ENCODE assay signal across 26 cellular contexts in the genomic region with DNA sequence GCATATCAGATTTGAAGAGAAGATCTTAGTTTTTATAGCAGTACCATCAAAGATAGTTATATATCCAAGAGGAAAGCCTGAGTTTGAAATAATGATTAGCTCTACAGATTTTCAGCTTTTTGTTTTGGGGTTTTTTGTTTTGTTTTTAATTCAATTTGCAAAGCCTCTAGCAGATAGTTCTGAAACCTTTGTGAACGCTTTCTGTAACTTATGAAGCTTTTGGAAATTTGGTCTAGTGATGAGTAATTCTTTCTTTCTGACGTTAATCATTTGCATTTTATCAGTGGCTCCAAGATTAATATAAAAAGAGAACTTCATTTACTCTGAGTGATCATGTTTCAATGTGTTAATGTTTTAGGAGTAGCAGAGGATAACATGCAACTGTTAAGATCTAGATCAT.
DNase-seq lines count a peak whose midpoint lies in the region; ATAC-seq and TF ChIP-seq lines count a peak whose summit lies in the region.
"Had no signal": no experiment of that assay in that cellular context is flagged by ENCODE, and none has a peak within 500 bp of the region (broad histone marks: within the 10 kb centered on the region; RNA-seq: fewer than 3 reads in every experiment).

No MANE protein-coding gene starts in this region.

- peak overlapping the region; percentile 16 for H3K27ac Mint-ChIP-seq in activated naive CD8-positive, alpha-beta T cell treated with anti-CD3 and anti-CD28 coated beads for 36 hours
- no peak overlapping the region for H3K27ac Mint-ChIP-seq in activated naive CD8-positive, alpha-beta T cell treated with anti-CD3 and anti-CD28 coated beads, Interleukin-2, amount 50 U/mL, for 24 hours
- H3K27ac Mint-ChIP-seq: dendritic cell treated with granulocyte-macrophage colony-stimulating factor and Interleukin-4, amounts not matched to agents 40 ng/mL and 50 ng/mL, for 4 days; H9; memory B cell; neural progenitor cell had no signal

- no peak for ATAC-seq in activated naive CD8-positive, alpha-beta T cell treated with anti-CD3 and anti-CD28 coated beads, Interleukin-2, amount 50 U/mL, for 24 hours
- ATAC-seq in GM21381 (IDR thresholded peaks at IDR 0.05; ENCODE audit: unreplicated experiment) (no peak), GM18502 (IDR thresholded peaks at IDR 0.05; ENCODE audit: poor library complexity, unreplicated experiment) (no peak)
- ATAC-seq: body of pancreas, esophagus mucosa had no signal

- no peak for TF ChIP-seq EP300 in sigmoid colon (IDR thresholded peaks at IDR 0.05)

- no peak for DNase-seq in activated naive CD8-positive, alpha-beta T cell treated with anti-CD3 and anti-CD28 coated beads for 36 hours
- no peak for DNase-seq in activated naive CD8-positive, alpha-beta T cell treated with anti-CD3 and anti-CD28 coated beads, Interleukin-2, amount 50 U/mL, for 24 hours
- DNase-seq in brain microvascular endothelial cell (no peak), sigmoid colon (no peak)
- DNase-seq: activated effector memory CD4-positive, alpha-beta T cell treated with Interleukin-2 at 50 U/mL for 16 hours; body of pancreas; glutamatergic neuron; H9; MG63; NCI-H1105; NCI-H1930; NCI-H524; OCI-M1; stomach had no signal

- no peaks in the 10 kb centered on the region for H3K9me3 Mint-ChIP-seq in activated naive CD8-positive, alpha-beta T cell treated with anti-CD3 and anti-CD28 coated beads for 36 hours
- H3K9me3 Mint-ChIP-seq in activated naive CD8-positive, alpha-beta T cell treated with anti-CD3 and anti-CD28 coated beads, Interleukin-2, amount 50 U/mL, for 24 hours = peaks cover 3% of the 10 kb centered on the region
- H3K9me3 Mint-ChIP-seq: dendritic cell treated with granulocyte-macrophage colony-stimulating factor and Interleukin-4, amounts not matched to agents 40 ng/mL and 50 ng/mL, for 4 days; H9; neural progenitor cell had no signal

- in situ Hi-C loops in brain microvascular endothelial cell (cut with HindIII; ENCODE audit: low pct_ligation_motif_present, low sequenced_read_pairs) = no loop called here

- H3K27ac ChIP-seq in VCaP (0 out of 2 replicates have a peak overlapping the region, but pooled peaks have one; percentile 10), brain microvascular endothelial cell (peak overlapping the region; percentile 22), sigmoid colon (no peak overlapping the region)
- H3K27ac ChIP-seq: BLaER1, body of pancreas, KMS-11, neural progenitor cell, parathyroid adenoma, stomach, tibial nerve had no signal

- TF ChIP-seq CTCF in VCaP (conservative IDR thresholded peaks at IDR 0.05) (no peak), brain microvascular endothelial cell (IDR thresholded peaks at IDR 0.05; ENCODE audit: low read depth, low read length, missing control alignments) (no peak), sigmoid colon (IDR thresholded peaks at IDR 0.05) (no peak)

- no peak overlapping the region for H3K4me3 ChIP-seq in brain microvascular endothelial cell (ENCODE audit: low read depth, low read length)
- no peak overlapping the region for H3K4me3 ChIP-seq in sigmoid colon
- H3K4me3 ChIP-seq: BLaER1, body of pancreas, MG63, neural progenitor cell, smooth muscle cell, stomach, tibial nerve had no signal

- H3K4me1 ChIP-seq in sigmoid colon = no peaks in the 10 kb centered on the region

- H3K4me1 Mint-ChIP-seq in activated naive CD8-positive, alpha-beta T cell treated with anti-CD3 and anti-CD28 coated beads for 36 hours = peaks cover 13% of the 10 kb centered on the region
- peaks cover 17% of the 10 kb centered on the region for H3K4me1 Mint-ChIP-seq in activated naive CD8-positive, alpha-beta T cell treated with anti-CD3 and anti-CD28 coated beads, Interleukin-2, amount 50 U/mL, for 24 hours
- H3K4me1 Mint-ChIP-seq: memory B cell had no signal

- intact Hi-C loops in sigmoid colon (cut with DNase I) = no loop called here

- H3K27me3 Mint-ChIP-seq in activated naive CD8-positive, alpha-beta T cell treated with anti-CD3 and anti-CD28 coated beads for 36 hours = no peaks in the 10 kb centered on the region
- H3K27me3 Mint-ChIP-seq in activated naive CD8-positive, alpha-beta T cell treated with anti-CD3 and anti-CD28 coated beads, Interleukin-2, amount 50 U/mL, for 24 hours = no peaks in the 10 kb centered on the region
- H3K27me3 Mint-ChIP-seq: dendritic cell treated with granulocyte-macrophage colony-stimulating factor and Interleukin-4, amounts not matched to agents 40 ng/mL and 50 ng/mL, for 4 days; memory B cell had no signal

- H3K4me3 Mint-ChIP-seq in activated naive CD8-positive, alpha-beta T cell treated with anti-CD3 and anti-CD28 coated beads for 36 hours = no peak overlapping the region
- no peak overlapping the region for H3K4me3 Mint-ChIP-seq in activated naive CD8-positive, alpha-beta T cell treated with anti-CD3 and anti-CD28 coated beads, Interleukin-2, amount 50 U/mL, for 24 hours
- H3K4me3 Mint-ChIP-seq: dendritic cell treated with granulocyte-macrophage colony-stimulating factor and Interleukin-4, amounts not matched to agents 40 ng/mL and 50 ng/mL, for 4 days; H9; memory B cell; neural progenitor cell had no signal

- WGBS in sigmoid colon, 2 donors = 48 to 67% methylated on average over 2 of the region's 2 CpGs

- H3K27me3 ChIP-seq in brain microvascular endothelial cell (replicated peaks) (no peaks in the 10 kb centered on the region), sigmoid colon (peaks cover 0 to 16% (median 0%) of the 10 kb centered on the region in 3 donors)
- H3K27me3 ChIP-seq: BLaER1, body of pancreas, MG63, neural progenitor cell, stomach, tibial nerve had no signal

- H3K36me3 ChIP-seq in brain microvascular endothelial cell (replicated peaks) = no peaks in the 10 kb centered on the region
- no peaks in the 10 kb centered on the region for H3K36me3 ChIP-seq in sigmoid colon
- H3K36me3 ChIP-seq: BLaER1, MG63, neural progenitor cell, stomach, tibial nerve had no signal

- H3K36me3 Mint-ChIP-seq in activated naive CD8-positive, alpha-beta T cell treated with anti-CD3 and anti-CD28 coated beads for 36 hours = peaks cover 2% of the 10 kb centered on the region
- no peaks in the 10 kb centered on the region for H3K36me3 Mint-ChIP-seq in activated naive CD8-positive, alpha-beta T cell treated with anti-CD3 and anti-CD28 coated beads, Interleukin-2, amount 50 U/mL, for 24 hours (ENCODE audit: low read depth)
- H3K36me3 Mint-ChIP-seq: neural progenitor cell had no signal

- H3K9me3 ChIP-seq in sigmoid colon = no peaks in the 10 kb centered on the region
- H3K9me3 ChIP-seq: body of pancreas, MG63, tibial nerve had no signal

- TF ChIP-seq POLR2A in sigmoid colon (IDR thresholded peaks at IDR 0.05) = no peak

Comparison
In these comparisons a context has a peak if more than half of its experiments do, and no peak if none do; other contexts are left out.
1. H3K27ac ChIP-seq: peak in VCaP (single experiment) and brain microvascular endothelial cell (single experiment); none in sigmoid colon (0 of 4).